ENCODE assay signal across 8 cellular contexts in the genomic region with DNA sequence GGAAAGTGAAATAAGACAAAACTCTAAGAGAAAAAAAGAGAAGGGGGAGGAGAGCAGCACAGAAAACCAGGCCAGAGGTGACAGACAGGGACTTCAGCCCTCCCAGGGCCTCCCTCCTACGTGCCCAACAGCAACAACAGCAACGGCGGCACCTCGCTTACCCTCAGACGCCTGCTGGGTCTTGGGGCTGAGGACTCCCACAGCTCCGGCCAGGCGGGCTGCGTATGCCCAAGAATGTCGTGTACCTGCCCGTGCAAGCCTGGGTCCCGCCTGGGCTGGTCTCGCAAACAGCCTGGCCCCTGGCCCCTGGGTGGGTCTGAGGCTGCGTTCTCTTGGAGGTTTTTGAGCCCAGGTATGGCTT. TPM values are rescaled to one million over a fixed set of nuclear protein-coding genes. Genes with fewer than 3 reads are reported as not detected.
DNase-seq lines count a peak whose midpoint lies in the region; ATAC-seq, FAIRE-seq and TF ChIP-seq lines count a peak whose summit lies in the region.

No MANE protein-coding gene starts in this region.

- H4K20me1 ChIP-seq in HepG2 (ENCODE audit: insufficient read depth, low read length) = peaks cover 18% of the 10 kb centered on the region; the same call in 1 of the 2 replicates

- CTCF ChIA-PET in HepG2 (lab: Yijun Ruan, JAX; ENCODE audit: low intra/inter-chr PET ratio, low total read pairs) = no interaction called here

- no peak for TF ChIP-seq EP300 in HepG2 (IDR thresholded peaks at IDR 0.05; ENCODE audit: low read depth in 2 of 2, low read length in 2 of 2)
- no peak for TF ChIP-seq EP300 in HepG2 (CRISPR knock-in tag; IDR thresholded peaks at IDR 0.05; ENCODE audit: borderline replicate concordance)

- peaks cover 36 to 60% of the 10 kb centered on the region in 2 donors for H3K36me3 Mint-ChIP-seq in stimulated activated naive B cell treated with anti-CD40 and anti-IgM and Interleukin-4, amounts not matched to agents 10 μg/mL and 1 μg/mL and 100 μg/mL, for 72 hours

- H3K4me1 ChIP-seq in SJSA1 (replicated peaks) = peaks cover 10% of the 10 kb centered on the region
- H3K4me1 ChIP-seq in HepG2 (ENCODE audit: insufficient read depth, low read length) = no peaks in the 10 kb centered on the region

- peak overlapping the region; percentile 89 to 92 for H3K4me3 Mint-ChIP-seq in stimulated activated naive B cell treated with anti-CD40 and anti-IgM and Interleukin-4, amounts not matched to agents 10 μg/mL and 1 μg/mL and 100 μg/mL, for 72 hours

- peaks cover 45% of the 10 kb centered on the region for H3K79me2 ChIP-seq in HepG2 (ENCODE audit: insufficient read depth, low read length)

- H3K4me3 ChIP-seq in SJSA1 (peak overlapping the region; percentile 37), astrocyte of the spinal cord (ENCODE audit: low read depth, low read length) (peak overlapping the region; percentile 60), HepG2 (replicated peaks in 1 of 3; ENCODE audit: insufficient read depth in 1 of 3, low read depth in 2 of 3, low read length in 3 of 3) (no peak overlapping the region)

- no peak for TF ChIP-seq RAD21 in HepG2 (CRISPR knock-in tag; IDR thresholded peaks at IDR 0.05)

- no peak for FAIRE-seq in HepG2 (lab: Jason Lieb, UNC)

- no peak for TF ChIP-seq CTCF in GM13976 (IDR thresholded peaks at IDR 0.05; ENCODE audit: borderline replicate concordance, control extremely low read depth, extremely low read depth, insufficient read depth, missing control alignments)
- TF ChIP-seq CTCF in astrocyte of the spinal cord (IDR thresholded peaks at IDR 0.05; ENCODE audit: low read depth, low read length) = no peak
- no peak for TF ChIP-seq CTCF in HepG2 (CRISPR knock-in tag; IDR thresholded peaks at IDR 0.05)

- H3K27me3 ChIP-seq in SJSA1 (replicated peaks) (no peaks in the 10 kb centered on the region), HepG2 (ENCODE audit: control insufficient read depth in 1 of 2, insufficient read depth in 2 of 2, low read length in 2 of 2) (no peaks in the 10 kb centered on the region)

- H3K9me3 Mint-ChIP-seq in stimulated activated naive B cell treated with anti-CD40 and anti-IgM and Interleukin-4, amounts not matched to agents 10 μg/mL and 1 μg/mL and 100 μg/mL, for 72 hours = no peaks in the 10 kb centered on the region

- no peaks in the 10 kb centered on the region for H3K9me3 ChIP-seq in SJSA1 (replicated peaks)
- no peaks in the 10 kb centered on the region for H3K9me3 ChIP-seq in HepG2 (ENCODE audit: low read length)

- BruUV-seq in HepG2 (replicated peaks; lab: Mats Ljungman, UMichigan) = no TSS peak

- no peak for ATAC-seq in HepG2
- peak; percentile 20 to 22 for ATAC-seq in stimulated activated naive B cell treated with anti-CD40 and anti-IgM and Interleukin-4, amounts not matched to agents 10 μg/mL and 1 μg/mL and 100 μg/mL, for 72 hours (replicated peaks)

- H3K27me3 Mint-ChIP-seq in stimulated activated naive B cell treated with anti-CD40 and anti-IgM and Interleukin-4, amounts not matched to agents 10 μg/mL and 1 μg/mL and 100 μg/mL, for 72 hours = no peaks in the 10 kb centered on the region

- DNase-seq in GM13976 (ENCODE audit: low spot score) (peak; percentile 64), SJSA1 (ENCODE audit: low read depth in 1 of 2, low spot score in 2 of 2) (no peak), astrocyte of the spinal cord (ENCODE audit: low read depth, low spot score) (peak; percentile 18), HepG2 (ENCODE audit: low spot score) (no peak), LoVo (ENCODE audit: low spot score) (no peak), amniotic stem cell (lab: John Stamatoyannopoulos, UW) (no peak), mesenteric fat pad (ENCODE audit: low spot score) (no peak)
- no peak for DNase-seq in stimulated activated naive B cell treated with anti-CD40 and anti-IgM and Interleukin-4, amounts not matched to agents 10 μg/mL and 1 μg/mL and 100 μg/mL, for 72 hours

- H2AFZ ChIP-seq in HepG2 (ENCODE audit: low read length) = no peak overlapping the region

- peak overlapping the region; percentile 88 for H3K27ac Mint-ChIP-seq in stimulated activated naive B cell treated with anti-CD40 and anti-IgM and Interleukin-4, amounts not matched to agents 10 μg/mL and 1 μg/mL and 100 μg/mL, for 72 hours

- H3K27ac ChIP-seq in SJSA1 = peak overlapping the region; percentile 48; the same call in 1 of the 2 replicates
- no peak overlapping the region for H3K27ac ChIP-seq in HepG2 (ENCODE audit: extremely low read length, insufficient read depth, low read length)

- intact Hi-C loops in HepG2 (cut with micrococcal nuclease; ENCODE audit: unreplicated experiment) = no loop called here

- H3K36me3 ChIP-seq in SJSA1 = no peaks in the 10 kb centered on the region
- H3K36me3 ChIP-seq in HepG2 (replicated peaks in 1 of 2; ENCODE audit: control insufficient read depth in 1 of 2, insufficient read depth in 2 of 2, low read length in 2 of 2) = peaks cover 47 to 91% of the 10 kb centered on the region in 2 experiments; a peak in 4 of 5 replicates

- WGBS in HepG2 (ENCODE audit: low lambda C conversion rate) = 94% methylated on average over 4 of the region's 13 CpGs

- no peak overlapping the region for H3K9ac ChIP-seq in HepG2 (ENCODE audit: insufficient read depth, low read depth, low read length)

- H3K4me2 ChIP-seq in HepG2 (ENCODE audit: low read depth, low read length) = no peak overlapping the region

- H3K4me1 Mint-ChIP-seq in stimulated activated naive B cell treated with anti-CD40 and anti-IgM and Interleukin-4, amounts not matched to agents 10 μg/mL and 1 μg/mL and 100 μg/mL, for 72 hours = peaks cover 70 to 87% of the 10 kb centered on the region in 2 donors

- in situ Hi-C loops in GM13976 (cut with MboI; ENCODE audit: low sequenced_read_pairs, unreplicated experiment) (loop anchor here (10.0 kb wide), 1 partner anchor 73 kb away; a partner anchor contains a TSS), astrocyte of the spinal cord (cut with HindIII; ENCODE audit: low sequenced_read_pairs) (no loop called here), HepG2 (cut with HindIII; ENCODE audit: extremely low pct_ligation_motif_present, low pct_unique_long_range_greater_than_20kb) (no loop called here)

- POLR2A ChIA-PET in HepG2 (lab: Yijun Ruan, JAX) = no interaction called here

- no peak for TF ChIP-seq POLR2A in HepG2 (IDR thresholded peaks at IDR 0.05; ENCODE audit: insufficient read depth in 1 of 2, low read depth in 2 of 2, low read length in 2 of 2)

TF ChIP-seq in HepG2, 621 proteins besides CTCF, POLR2A, EP300 and RAD21 (continues in another document):
- TF ChIP-seq MIER2 (CRISPR knock-in tag; IDR thresholded peaks at IDR 0.05) = no peak

RNA-seq across cellular contexts. Expression of a gene that starts 30.5 kb away (rescaled TPM):
- total RNA-seq in SJSA1 (2014; rRNA removed; shearing (Covaris generic)) = 26.4 and 31.0 TPM in 2 replicates
- 55.2 and 55.5 TPM in 2 replicates for total RNA-seq in HepG2 (2016; rRNA removed; fragmentation: Illumina TruSeq; extraction: Trizol)
- total RNA-seq in HepG2 (2016; cell fraction: cytosol; rRNA removed; fragmentation: Illumina TruSeq; extraction: Trizol; ENCODE audit: low read depth) = 21.9 TPM in 2 replicates
- 49.1 and 52.3 TPM in 2 replicates for total RNA-seq in HepG2 (2016; cell fraction: insoluble cytoplasmic fraction; rRNA removed; fragmentation: Illumina TruSeq; extraction: Trizol)
- 15.6 and 18.1 TPM in 2 replicates for total RNA-seq in HepG2 (2016; cell fraction: membrane; rRNA removed; fragmentation: Illumina TruSeq; extraction: Trizol)
- total RNA-seq in HepG2 (2016; cell fraction: nucleus; rRNA removed; fragmentation: Illumina TruSeq; extraction: Trizol) = 76.5 and 77.3 TPM in 2 replicates
- 43.2 and 64.0 TPM in 2 replicates for polyA plus RNA-seq in HepG2 (2011; rRNA removed)
- polyA plus RNA-seq in HepG2 (2011; cell fraction: cytosol; rRNA removed) = 27.5 and 37.2 TPM in 2 replicates
- polyA plus RNA-seq in HepG2 (2011; cell fraction: nucleus; rRNA removed) = 341 and 362 TPM in 2 replicates
- 33.2 and 39.7 TPM in 2 replicates for polyA plus RNA-seq in HepG2 (2012)
- 2.2 and 3.2 TPM in 2 replicates for polyA plus RNA-seq in HepG2 (2016; cell fraction: cytosol; fragmentation: Illumina TruSeq; extraction: Trizol; ENCODE audit: low read depth)
- polyA plus RNA-seq in HepG2 (2016; cell fraction: insoluble cytoplasmic fraction; fragmentation: Illumina TruSeq; extraction: Trizol; ENCODE audit: low read depth) = 40.0 and 49.8 TPM in 2 replicates
- 5.5 and 6.6 TPM in 2 replicates for polyA plus RNA-seq in HepG2 (2016; cell fraction: membrane; fragmentation: Illumina TruSeq; extraction: Trizol; ENCODE audit: low read depth)
- 163 and 180 TPM in 2 replicates for polyA plus RNA-seq in HepG2 (2016; cell fraction: nucleus; fragmentation: Illumina TruSeq; extraction: Trizol; ENCODE audit: insufficient read depth, low read depth)
- 42.6 and 95.7 TPM in 2 replicates for polyA minus RNA-seq in HepG2 (2011; rRNA and poly(A)+ RNA removed; ENCODE audit: low replicate concordance)
- polyA minus RNA-seq in HepG2 (2011; cell fraction: cytosol; rRNA and poly(A)+ RNA removed) = 32.2 and 38.2 TPM in 2 replicates
- polyA minus RNA-seq in HepG2 (2011; cell fraction: nucleus; rRNA and poly(A)+ RNA removed) = 73.1 and 90.3 TPM in 2 replicates
- total RNA-seq in mesenteric fat pad = 80.6 TPM

RNA-seq across cellular contexts. Expression of a gene that starts 47.4 kb away (rescaled TPM):
- total RNA-seq in SJSA1 (2014; rRNA removed; shearing (Covaris generic)) = not detected in 2 replicates
- total RNA-seq in HepG2 (2016; rRNA removed; fragmentation: Illumina TruSeq; extraction: Trizol) = not detected in 2 replicates
- not detected in 2 replicates for total RNA-seq in HepG2 (2016; cell fraction: cytosol; rRNA removed; fragmentation: Illumina TruSeq; extraction: Trizol; ENCODE audit: low read depth)
- total RNA-seq in HepG2 (2016; cell fraction: insoluble cytoplasmic fraction; rRNA removed; fragmentation: Illumina TruSeq; extraction: Trizol) = 0.19 TPM in 1 of 2 replicates, not detected in the other
- total RNA-seq in HepG2 (2016; cell fraction: membrane; rRNA removed; fragmentation: Illumina TruSeq; extraction: Trizol) = not detected in 2 replicates
- 0.81 TPM in 1 of 2 replicates, not detected in the other for total RNA-seq in HepG2 (2016; cell fraction: nucleus; rRNA removed; fragmentation: Illumina TruSeq; extraction: Trizol)
- 2.8 and 3.1 TPM in 2 replicates for polyA plus RNA-seq in HepG2 (2011; rRNA removed)
- polyA plus RNA-seq in HepG2 (2011; cell fraction: cytosol; rRNA removed) = 0.74 and 0.82 TPM in 2 replicates
- polyA plus RNA-seq in HepG2 (2011; cell fraction: nucleus; rRNA removed) = 12.4 and 12.9 TPM in 2 replicates
- 1.1 and 1.3 TPM in 2 replicates for polyA plus RNA-seq in HepG2 (2012)
- polyA plus RNA-seq in HepG2 (2016; cell fraction: cytosol; fragmentation: Illumina TruSeq; extraction: Trizol; ENCODE audit: low read depth) = not detected in 2 replicates
- not detected in 2 replicates for polyA plus RNA-seq in HepG2 (2016; cell fraction: insoluble cytoplasmic fraction; fragmentation: Illumina TruSeq; extraction: Trizol; ENCODE audit: low read depth)
- polyA plus RNA-seq in HepG2 (2016; cell fraction: membrane; fragmentation: Illumina TruSeq; extraction: Trizol; ENCODE audit: low read depth) = not detected in 2 replicates
- not detected in 2 replicates for polyA plus RNA-seq in HepG2 (2016; cell fraction: nucleus; fragmentation: Illumina TruSeq; extraction: Trizol; ENCODE audit: insufficient read depth, low read depth)
- 1.6 and 410 TPM in 2 replicates for polyA minus RNA-seq in HepG2 (2011; rRNA and poly(A)+ RNA removed; ENCODE audit: low replicate concordance)
- 0.62 and 1.1 TPM in 2 replicates for polyA minus RNA-seq in HepG2 (2011; cell fraction: cytosol; rRNA and poly(A)+ RNA removed)
- polyA minus RNA-seq in HepG2 (2011; cell fraction: nucleus; rRNA and poly(A)+ RNA removed) = 2.2 and 3.6 TPM in 2 replicates
- total RNA-seq in mesenteric fat pad = 125 TPM

Comparison
In these comparisons a context has a peak if more than half of its experiments do, and no peak if none do; other contexts are left out.
1. DNase-seq: peak in GM13976 (single experiment) and astrocyte of the spinal cord (single experiment); none in SJSA1 (0 of 2), HepG2 (single experiment), stimulated activated naive B cell treated with anti-CD40 and anti-IgM and Interleukin-4, amounts not matched to agents 10 μg/mL and 1 μg/mL and 100 μg/mL, for 72 hours (single experiment), LoVo (single experiment), amniotic stem cell (single experiment) and mesenteric fat pad (single experiment).
2. H3K4me3 ChIP-seq: peak in SJSA1 (single experiment) and astrocyte of the spinal cord (single experiment); none in HepG2 (0 of 3).
3. RNA of a gene that starts 47.4 kb away (total RNA-seq): 125 TPM in mesenteric fat pad (single experiment); not detected in SJSA1 and 0.19 to 0.81 TPM in HepG2; every median in the first group is over 10 times any median in the second.